1 cellular context compared by ENCODE assay signal in the genomic region with DNA sequence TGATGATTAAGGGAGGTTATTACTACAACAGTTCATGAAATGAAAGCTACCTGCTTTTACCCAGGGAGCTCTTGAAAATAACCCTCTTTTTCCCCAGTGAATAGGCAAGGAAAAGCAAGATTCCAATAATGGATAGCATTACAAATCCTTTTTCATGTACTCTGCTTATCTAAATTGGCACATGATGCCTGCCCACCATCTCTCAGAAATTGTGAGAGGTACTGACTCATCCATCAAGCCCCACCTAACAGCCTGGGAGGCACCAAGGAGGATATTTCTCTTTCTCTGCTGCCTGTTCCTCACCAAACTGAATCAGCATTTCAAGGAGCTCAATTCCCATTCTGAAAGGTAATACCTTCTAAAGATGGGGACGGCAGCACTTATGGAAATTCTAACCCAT.
TF ChIP-seq lines count a peak whose summit lies in the region.

No MANE protein-coding gene starts in this region.

TF ChIP-seq in GM23338, 12 proteins besides CTCF, POLR2A, EP300 and RAD21 (continued from another document):
- no peak for TF ChIP-seq REST (IDR thresholded peaks at IDR 0.05; ENCODE audit: unreplicated experiment)
